2 cellular contexts compared by ENCODE assay signal in the genomic region with DNA sequence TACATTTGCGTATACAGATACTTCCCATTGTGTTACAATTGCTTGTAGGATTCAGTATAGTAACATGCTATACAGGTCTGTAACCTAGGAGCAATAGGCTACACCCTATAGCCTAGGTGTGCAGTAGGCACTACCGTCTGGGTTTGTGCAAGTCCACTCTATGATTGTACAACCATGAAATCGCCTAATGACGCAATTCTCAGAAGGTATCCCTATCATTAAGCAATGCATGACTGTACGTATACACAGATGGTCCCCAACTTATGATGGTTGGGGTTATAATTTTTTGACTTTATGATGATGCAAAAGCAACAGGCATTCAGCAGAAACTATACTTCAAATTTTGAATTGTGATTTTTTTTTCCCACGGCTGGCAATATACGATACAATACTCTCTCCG.
TF ChIP-seq lines count a peak whose summit lies in the region.

No MANE protein-coding gene starts in this region.

TF ChIP-seq in HepG2, 621 proteins besides CTCF, POLR2A, EP300 and RAD21:
- no peak for TF ChIP-seq ZKSCAN5 (CRISPR knock-in tag; IDR thresholded peaks at IDR 0.05)
- peak; percentile 72 for TF ChIP-seq CEBPB (IDR thresholded peaks at IDR 0.05; ENCODE audit: borderline replicate concordance, low read depth, low read length)
- TF ChIP-seq ATF7 (IDR thresholded peaks at IDR 0.05) = peak; percentile 66; the same call in 1 of the 2 replicates
- no peak for TF ChIP-seq ATF7 (CRISPR knock-in tag; IDR thresholded peaks at IDR 0.05)

TF ChIP-seq in IMR-90, 13 proteins besides CTCF, POLR2A, EP300 and RAD21:
- TF ChIP-seq CEBPB (IDR thresholded peaks at IDR 0.05; ENCODE audit: low read depth, low read length) (0 out of 2 replicates have a peak, but pooled peaks have one; percentile 16), MXI1 (IDR thresholded peaks at IDR 0.05; ENCODE audit: borderline replicate concordance, low read depth, low read length) (no peak)
